Comparison of ENCODE assay signal across 19 cellular contexts in genomic region chr21:39196310-39196709, GRCh38. TPM values are rescaled to one million over a fixed set of nuclear protein-coding genes. Genes with fewer than 3 reads are reported as not detected.
DNase-seq lines count a peak whose midpoint lies in the region; ATAC-seq and TF ChIP-seq lines count a peak whose summit lies in the region.
"Had no signal": no experiment of that assay in that cellular context is flagged by ENCODE, and none has a peak within 500 bp of the region (broad histone marks: within the 10 kb centered on the region; RNA-seq: fewer than 3 reads in every experiment).

No MANE protein-coding gene starts in this region.

- H3K9me3 ChIP-seq in CD4-positive, CD25-positive, alpha-beta regulatory T cell (ENCODE audit: control insufficient read depth in 2 of 2, low read length in 2 of 2) = no peaks in the 10 kb centered on the region
- H3K9me3 ChIP-seq: BE2C, vagina had no signal

- ATAC-seq in activated CD4-positive, CD25-positive, alpha-beta regulatory T cell treated with anti-CD3 and anti-CD28 coated beads, Interleukin-2, amount 50 U/mL, for 24 hours = peak; percentile 51 to 53
- ATAC-seq in CD4-positive, CD25-positive, alpha-beta regulatory T cell (ENCODE audit: low read depth in 2 of 2) = no peak
- no peak for ATAC-seq in HG03039 (IDR thresholded peaks at IDR 0.05; ENCODE audit: unreplicated experiment)
- ATAC-seq in Right ventricle myocardium superior (ENCODE audit: poor library complexity) = no peak

- H3K9me3 Mint-ChIP-seq in CD4-positive, CD25-positive, alpha-beta regulatory T cell = no peaks in the 10 kb centered on the region
- H3K9me3 Mint-ChIP-seq in activated CD4-positive, alpha-beta memory T cell treated with anti-CD3 and anti-CD28 coated beads for 36 hours = no peaks in the 10 kb centered on the region
- no peaks in the 10 kb centered on the region for H3K9me3 Mint-ChIP-seq in endothelial cell (ENCODE audit: unreplicated experiment)

- TF ChIP-seq CTCF in endothelial cell (IDR thresholded peaks at IDR 0.05; ENCODE audit: unreplicated experiment) = no peak

- H3K27me3 Mint-ChIP-seq in CD4-positive, CD25-positive, alpha-beta regulatory T cell = no peaks in the 10 kb centered on the region
- H3K27me3 Mint-ChIP-seq in activated CD4-positive, alpha-beta memory T cell treated with anti-CD3 and anti-CD28 coated beads for 36 hours = no peaks in the 10 kb centered on the region
- no peaks in the 10 kb centered on the region for H3K27me3 Mint-ChIP-seq in endothelial cell (ENCODE audit: unreplicated experiment)

- intact Hi-C loops in activated CD4-positive, alpha-beta memory T cell treated with anti-CD3 and anti-CD28 coated beads for 36 hours (cut with micrococcal nuclease) = no loop called here
- intact Hi-C loops in Right ventricle myocardium superior (cut with DNase I) = no loop called here

- peaks cover 7% of the 10 kb centered on the region for H3K4me1 ChIP-seq in CD4-positive, CD25-positive, alpha-beta regulatory T cell (ENCODE audit: control insufficient read depth, insufficient read depth, low read length, poor library complexity, severe bottlenecking)
- H3K4me1 ChIP-seq: BE2C, vagina had no signal

- peaks cover 24 to 36% (median 29%) of the 10 kb centered on the region in 4 donors for H3K4me1 Mint-ChIP-seq in CD4-positive, CD25-positive, alpha-beta regulatory T cell
- H3K4me1 Mint-ChIP-seq in activated CD4-positive, alpha-beta memory T cell treated with anti-CD3 and anti-CD28 coated beads for 36 hours (ENCODE audit: low read depth) = peaks cover 37% of the 10 kb centered on the region
- peaks cover 22% of the 10 kb centered on the region for H3K4me1 Mint-ChIP-seq in endothelial cell (ENCODE audit: unreplicated experiment)

- peaks cover 39% of the 10 kb centered on the region for H3K36me3 Mint-ChIP-seq in CD4-positive, CD25-positive, alpha-beta regulatory T cell
- H3K36me3 Mint-ChIP-seq in activated CD4-positive, alpha-beta memory T cell treated with anti-CD3 and anti-CD28 coated beads for 36 hours = peaks cover 47% of the 10 kb centered on the region
- peaks cover 19% of the 10 kb centered on the region for H3K36me3 Mint-ChIP-seq in endothelial cell (ENCODE audit: low read depth, unreplicated experiment)

- POLR2A ChIA-PET in activated CD4-positive, alpha-beta memory T cell treated with anti-CD3 and anti-CD28 coated beads for 36 hours (lab: Charles Lee) = interaction anchor here (1.9 kb wide), 1 partner anchor 12 kb away, joined by 6 read pairs; the partner anchor contains the start of gene PSMG1

- no peaks in the 10 kb centered on the region for H3K27me3 ChIP-seq in CD4-positive, CD25-positive, alpha-beta regulatory T cell (ENCODE audit: control insufficient read depth, insufficient read depth, low read length)
- H3K27me3 ChIP-seq: BE2C, brain microvascular endothelial cell, vagina had no signal

- H3K36me3 ChIP-seq in CD4-positive, CD25-positive, alpha-beta regulatory T cell (ENCODE audit: control insufficient read depth, insufficient read depth, low read length) = peaks cover 62% of the 10 kb centered on the region

- H3K27ac Mint-ChIP-seq in CD4-positive, CD25-positive, alpha-beta regulatory T cell = peak overlapping the region; percentile 78 to 82 (median 80)
- H3K27ac Mint-ChIP-seq in activated CD4-positive, alpha-beta memory T cell treated with anti-CD3 and anti-CD28 coated beads for 36 hours = peak overlapping the region; percentile 61
- peak overlapping the region; percentile 89 for H3K27ac Mint-ChIP-seq in endothelial cell (ENCODE audit: unreplicated experiment)

- CTCF ChIA-PET in activated CD4-positive, alpha-beta memory T cell treated with anti-CD3 and anti-CD28 coated beads for 36 hours (lab: Charles Lee) = no interaction called here

- peak overlapping the region; percentile 34 for H3K4me3 ChIP-seq in CD4-positive, CD25-positive, alpha-beta regulatory T cell (ENCODE audit: low read depth, low read length)
- H3K4me3 ChIP-seq: GM23248, vagina had no signal

- H3K27ac ChIP-seq in CD4-positive, CD25-positive, alpha-beta regulatory T cell (ENCODE audit: insufficient read depth, low read length, poor library complexity, severe bottlenecking) = peak overlapping the region; percentile 30
- H3K27ac ChIP-seq: brain microvascular endothelial cell, GM23248, RWPE1, vagina had no signal

- no peak for DNase-seq in activated CD4-positive, CD25-positive, alpha-beta regulatory T cell treated with anti-CD3 and anti-CD28 coated beads, Interleukin-2, amount 50 U/mL, for 72 hours
- peak in 1 of 3 donors; percentile 41 for DNase-seq in CD4-positive, CD25-positive, alpha-beta regulatory T cell
- no peak for DNase-seq in activated CD4-positive, alpha-beta memory T cell treated with anti-CD3 and anti-CD28 coated beads for 36 hours
- no peak for DNase-seq in endothelial cell (ENCODE audit: low spot score)
- DNase-seq in GM19238 (ENCODE audit: insufficient read length, low spot score) = no peak
- no peak for DNase-seq in Right ventricle myocardium superior
- DNase-seq: BE2C; brain microvascular endothelial cell; foreskin fibroblast; GM23248; kidney glomerular epithelial cell; NCI-H1930; NK-92 treated with Interleukin-12 subunit alpha and Interleukin-12 subunit beta, amount 100 ng/mL, for 24 hours; posterior cingulate gyrus; stimulated activated CD4-positive, alpha-beta T cell treated with anti-CD3 and anti-CD28 coated beads, Interleukin-2, amount 100 ng/mL, for 24 hours had no signal

- H3K4me3 Mint-ChIP-seq in CD4-positive, CD25-positive, alpha-beta regulatory T cell = peak overlapping the region in 1 of 4 donors; percentile 17
- no peak overlapping the region for H3K4me3 Mint-ChIP-seq in activated CD4-positive, alpha-beta memory T cell treated with anti-CD3 and anti-CD28 coated beads for 36 hours
- H3K4me3 Mint-ChIP-seq in endothelial cell (ENCODE audit: unreplicated experiment) = peak overlapping the region; percentile 17

RNA-seq across cellular contexts. Expression of gene PSMG1, which starts 13.1 kb away (rescaled TPM):
- 15.6 TPM for total RNA-seq in CD4-positive, CD25-positive, alpha-beta regulatory T cell
- 10 to 100 TPM; 45.9 to 52.0 (median 48.6) TPM for polyA plus RNA-seq in CD4-positive, CD25-positive, alpha-beta regulatory T cell
- 10 to 100 TPM; 82.3 to 85.9 TPM for total RNA-seq in activated CD4-positive, alpha-beta memory T cell treated with anti-CD3 and anti-CD28 coated beads for 36 hours
- total RNA-seq in endothelial cell (ENCODE audit: unreplicated experiment) (36.8 TPM), Right ventricle myocardium superior (17.4 TPM)

Comparison
In these comparisons a context has a peak if more than half of its experiments do, and no peak if none do; other contexts are left out.
1. ATAC-seq: peak in activated CD4-positive, CD25-positive, alpha-beta regulatory T cell treated with anti-CD3 and anti-CD28 coated beads, Interleukin-2, amount 50 U/mL, for 24 hours (2 of 2); none in CD4-positive, CD25-positive, alpha-beta regulatory T cell (0 of 2), HG03039 (single experiment) and Right ventricle myocardium superior (single experiment).
2. Peak in every context shown above with its lines, with median percentiles within 50 percentile points of each other: H3K27ac Mint-ChIP-seq.